15 cellular contexts compared by ENCODE assay signal in the genomic region with DNA sequence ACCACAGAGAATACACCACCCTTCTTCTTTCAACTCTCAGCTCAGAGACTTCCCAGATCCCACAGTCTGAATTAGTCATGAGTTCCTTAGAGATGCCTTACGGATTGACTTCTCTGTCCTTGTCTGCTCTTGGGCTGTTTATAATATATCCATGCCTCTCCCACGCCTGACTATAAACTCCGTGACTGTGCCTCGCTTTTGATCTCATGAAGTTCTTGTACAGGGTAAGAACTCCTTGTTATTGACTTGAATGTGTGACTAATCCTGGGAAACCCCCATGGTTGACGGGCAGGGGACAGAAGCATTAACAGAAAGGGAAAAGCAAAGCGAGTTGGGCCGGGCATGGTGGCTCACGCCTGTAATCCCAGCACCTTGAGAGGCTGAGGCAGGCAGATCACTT.
DNase-seq lines count a peak whose midpoint lies in the region; ATAC-seq and TF ChIP-seq lines count a peak whose summit lies in the region.
"Had no signal": no experiment of that assay in that cellular context is flagged by ENCODE, and none has a peak within 500 bp of the region (broad histone marks: within the 10 kb centered on the region; RNA-seq: fewer than 3 reads in every experiment).

No MANE protein-coding gene starts in this region.

- no peak overlapping the region for H3K4me3 Mint-ChIP-seq in activated naive CD4-positive, alpha-beta T cell treated with anti-CD3 and anti-CD28 coated beads, Interleukin-2, amount 10 ng/mL, durations not matched to agents 7 days and 5 days
- H3K4me3 Mint-ChIP-seq in CD8-positive, alpha-beta T cell, result no peak overlapping the region
- H3K4me3 Mint-ChIP-seq: B cell; central memory CD8-positive, alpha-beta T cell; mesothelial cell of epicardium had no signal

- H3K27ac ChIP-seq in transverse colon, result peak overlapping the region; percentile 43 to 58 (median 52)
- H3K27ac ChIP-seq in CD8-positive, alpha-beta T cell (ENCODE audit: low read depth, low read length), result no peak overlapping the region
- H3K27ac ChIP-seq: heart right ventricle, SK-N-MC had no signal

- DNase-seq in activated naive CD4-positive, alpha-beta T cell treated with Interleukin-2 at 50 U/mL for 16 hours, result peak; percentile 22
- DNase-seq in activated naive CD4-positive, alpha-beta T cell treated with anti-CD3 and anti-CD28 coated beads, Interleukin-2, amount 10 ng/mL, durations not matched to agents 7 days and 5 days, result no peak
- DNase-seq in T1000 (lab: John Stamatoyannopoulos, UW) (peak; percentile 14), foreskin fibroblast (peak; percentile 74 to 79), transverse colon (no peak), NCI-H2227 treated with DMSO at 0.1 percent for 48 hours (lab: John Stamatoyannopoulos, UW) (no peak)
- DNase-seq in CD8-positive, alpha-beta T cell, result no peak
- no peak for DNase-seq in activated CD8-positive, alpha-beta memory T cell treated with anti-CD3 and anti-CD28 coated beads for 24 hours
- DNase-seq: heart right ventricle, NCI-H526, retina had no signal

- in situ Hi-C loops in transverse colon (cut with MboI; ENCODE audit: low pct_ligation_motif_present in 1 of 4, low pct_unique_long_range_greater_than_20kb in 1 of 4, low sequenced_read_pairs in 3 of 4), result loop anchor here in 3 of 4 donors (10.0 to 25.0 kb wide), 3 partner anchors 979 to 1254 kb away; no protein-coding TSS in a partner anchor

- H3K9me3 Mint-ChIP-seq in activated naive CD4-positive, alpha-beta T cell treated with anti-CD3 and anti-CD28 coated beads, Interleukin-2, amount 10 ng/mL, durations not matched to agents 7 days and 5 days, result no peaks in the 10 kb centered on the region
- H3K9me3 Mint-ChIP-seq in CD8-positive, alpha-beta T cell, result no peaks in the 10 kb centered on the region
- H3K9me3 Mint-ChIP-seq: central memory CD8-positive, alpha-beta T cell; mesothelial cell of epicardium had no signal

- no peak for TF ChIP-seq POLR2A in transverse colon (IDR thresholded peaks at IDR 0.05)

- no peaks in the 10 kb centered on the region for H3K27me3 Mint-ChIP-seq in activated naive CD4-positive, alpha-beta T cell treated with anti-CD3 and anti-CD28 coated beads, Interleukin-2, amount 10 ng/mL, durations not matched to agents 7 days and 5 days
- H3K27me3 Mint-ChIP-seq in CD8-positive, alpha-beta T cell (ENCODE audit: low read depth), result no peaks in the 10 kb centered on the region
- H3K27me3 Mint-ChIP-seq: B cell had no signal

- WGBS in transverse colon (ENCODE audit: low coverage in 1 of 2), 2 donors, result 60 to 68% methylated on average over 8 of the region's 8 CpGs

- no peaks in the 10 kb centered on the region for H3K9me3 ChIP-seq in transverse colon
- no peaks in the 10 kb centered on the region for H3K9me3 ChIP-seq in CD8-positive, alpha-beta T cell (ENCODE audit: low read length)
- H3K9me3 ChIP-seq: heart right ventricle had no signal

- peak; percentile 2 for TF ChIP-seq EP300 in transverse colon (IDR thresholded peaks at IDR 0.05; ENCODE audit: low read depth)

- ATAC-seq in CD8-positive, alpha-beta T cell, result no peak
- ATAC-seq: heart right ventricle had no signal

- H3K4me1 Mint-ChIP-seq in activated naive CD4-positive, alpha-beta T cell treated with anti-CD3 and anti-CD28 coated beads, Interleukin-2, amount 10 ng/mL, durations not matched to agents 7 days and 5 days, result peaks cover 25% of the 10 kb centered on the region
- H3K4me1 Mint-ChIP-seq in CD8-positive, alpha-beta T cell (ENCODE audit: low read depth), result peaks cover 21% of the 10 kb centered on the region

- no peaks in the 10 kb centered on the region for H3K27me3 ChIP-seq in transverse colon
- no peaks in the 10 kb centered on the region for H3K27me3 ChIP-seq in CD8-positive, alpha-beta T cell (ENCODE audit: insufficient read depth, low read length)

- no peaks in the 10 kb centered on the region for H3K36me3 Mint-ChIP-seq in activated naive CD4-positive, alpha-beta T cell treated with anti-CD3 and anti-CD28 coated beads, Interleukin-2, amount 10 ng/mL, durations not matched to agents 7 days and 5 days
- no peaks in the 10 kb centered on the region for H3K36me3 Mint-ChIP-seq in CD8-positive, alpha-beta T cell
- H3K36me3 Mint-ChIP-seq: mesothelial cell of epicardium had no signal

- POLR2A ChIA-PET in CD8-positive, alpha-beta T cell (lab: Charles Lee), result no interaction called here

- H3K27ac Mint-ChIP-seq in activated naive CD4-positive, alpha-beta T cell treated with anti-CD3 and anti-CD28 coated beads, Interleukin-2, amount 10 ng/mL, durations not matched to agents 7 days and 5 days, result no peak overlapping the region
- H3K27ac Mint-ChIP-seq in CD8-positive, alpha-beta T cell, result no peak overlapping the region
- H3K27ac Mint-ChIP-seq: B cell, mesothelial cell of epicardium had no signal

- CTCF ChIA-PET in activated naive CD4-positive, alpha-beta T cell treated with anti-CD3 and anti-CD28 coated beads, Interleukin-2, amount 10 ng/mL, durations not matched to agents 7 days and 5 days (lab: Charles Lee), result interaction anchor here (0.7 to 5.7 kb wide), 2 partner anchors 12 to 925 kb away, joined by 3 to 44 read pairs; no protein-coding TSS in a partner anchor
- CTCF ChIA-PET in CD8-positive, alpha-beta T cell (lab: Charles Lee), result no interaction called here

- H3K4me1 ChIP-seq in transverse colon, result peaks cover 0 to 31% (median 27%) of the 10 kb centered on the region in 4 donors
- H3K4me1 ChIP-seq in CD8-positive, alpha-beta T cell (ENCODE audit: insufficient read depth, low read length), result peaks cover 14% of the 10 kb centered on the region

- H3K4me3 ChIP-seq in foreskin fibroblast (ENCODE audit: low read depth in 1 of 2, low read length in 2 of 2) (peak overlapping the region in 1 of 2 donors; percentile 6), transverse colon (no peak overlapping the region)
- no peak overlapping the region for H3K4me3 ChIP-seq in CD8-positive, alpha-beta T cell (ENCODE audit: low read depth, low read length)
- H3K4me3 ChIP-seq: heart right ventricle, SK-N-MC had no signal

- no peaks in the 10 kb centered on the region for H3K36me3 ChIP-seq in transverse colon
- no peaks in the 10 kb centered on the region for H3K36me3 ChIP-seq in CD8-positive, alpha-beta T cell (ENCODE audit: insufficient read depth, low read length)
- H3K36me3 ChIP-seq: heart right ventricle had no signal

- TF ChIP-seq CTCF in foreskin fibroblast (IDR thresholded peaks at IDR 0.05; ENCODE audit: low read depth, low read length) (no peak), transverse colon (IDR thresholded peaks at IDR 0.05) (no peak)
- no peak for TF ChIP-seq CTCF in CD8-positive, alpha-beta T cell (IDR thresholded peaks at IDR 0.05)

- intact Hi-C loops in transverse colon (cut with DNase I; ENCODE audit: low total_unique reads), result no loop called here
- intact Hi-C loops in CD8-positive, alpha-beta T cell (cut with DNase I, micrococcal nuclease), result no loop called here

Comparison
In these comparisons a context has a peak if more than half of its experiments do, and no peak if none do; other contexts are left out.
1. DNase-seq: peak in activated naive CD4-positive, alpha-beta T cell treated with Interleukin-2 at 50 U/mL for 16 hours (single experiment), T1000 (single experiment) and foreskin fibroblast (2 of 2); none in activated naive CD4-positive, alpha-beta T cell treated with anti-CD3 and anti-CD28 coated beads, Interleukin-2, amount 10 ng/mL, durations not matched to agents 7 days and 5 days (single experiment), transverse colon (single experiment), NCI-H2227 treated with DMSO at 0.1 percent for 48 hours (single experiment), CD8-positive, alpha-beta T cell (0 of 7) and activated CD8-positive, alpha-beta memory T cell treated with anti-CD3 and anti-CD28 coated beads for 24 hours (single experiment).